Comparison of ENCODE assay signal across 18 cellular contexts in genomic region chr6:138518054-138518453, GRCh38. TPM values are rescaled to one million over a fixed set of nuclear protein-coding genes. Genes with fewer than 3 reads are reported as not detected.
A peak's percentile ranks its signal among the peaks of the same experiment; 100 is the strongest.
DNase-seq lines count a peak whose midpoint lies in the region; ATAC-seq and TF ChIP-seq lines count a peak whose summit lies in the region.
"Had no signal": no experiment of that assay in that cellular context is flagged by ENCODE, and none has a peak within 500 bp of the region (broad histone marks: within the 10 kb centered on the region; RNA-seq: fewer than 3 reads in every experiment).

No MANE protein-coding gene starts in this region.

- no peak overlapping the region for H2BK120ac ChIP-seq in IMR-90 (ENCODE audit: low read depth, low read length)

- H3K23ac ChIP-seq in IMR-90 (ENCODE audit: low read depth, low read length) = no peak overlapping the region

- TF ChIP-seq CTCF in IMR-90 (conservative IDR thresholded peaks at IDR 0.05; ENCODE audit: low read depth, low read length) = no peak
- TF ChIP-seq CTCF in suprapubic skin (IDR thresholded peaks at IDR 0.05) = no peak

- no peak overlapping the region for H3K56ac ChIP-seq in IMR-90 (ENCODE audit: extremely low read depth, insufficient read depth, low read length)

- H3K27ac ChIP-seq in IMR-90 (ENCODE audit: insufficient read depth, low read length) (no peak overlapping the region), suprapubic skin (no peak overlapping the region)
- H3K27ac ChIP-seq: C4-2B, cardiac muscle cell, neural progenitor cell, PC-9, uterus had no signal

- no peak overlapping the region for H2BK15ac ChIP-seq in IMR-90 (ENCODE audit: low read depth, low read length)

- H2BK20ac ChIP-seq in IMR-90 (ENCODE audit: low read depth, low read length) = no peak overlapping the region

- POLR2A ChIA-PET in IMR-90 (lab: Charles Lee; ENCODE audit: unreplicated experiment) = no interaction called here

- H2AK9ac ChIP-seq in IMR-90 (replicated peaks; ENCODE audit: low read depth, low read length, poor library complexity) = no peak overlapping the region

- H3K9me3 ChIP-seq in IMR-90 (ENCODE audit: control insufficient read depth, insufficient read depth, low read length) (peaks cover 2% of the 10 kb centered on the region; the same call in 1 of the 2 replicates), suprapubic skin (no peaks in the 10 kb centered on the region)
- H3K9me3 ChIP-seq: uterus had no signal

- H2BK5ac ChIP-seq in IMR-90 (ENCODE audit: low read depth, low read length, poor library complexity, severe bottlenecking) = no peak overlapping the region

- intact Hi-C loops in IMR-90 (cut with micrococcal nuclease) = loop anchor here (2.0 kb wide), 1 partner anchor 401 kb away; no protein-coding TSS in a partner anchor

- dilution Hi-C loops in IMR-90 (cut with HindIII; ENCODE audit: low sequenced_read_pairs, unreplicated experiment) = no loop called here

- H3K4me3 ChIP-seq in IMR-90 (ENCODE audit: insufficient read depth, low read depth, low read length) = no peak overlapping the region
- no peak overlapping the region for H3K4me3 ChIP-seq in suprapubic skin
- H3K4me3 ChIP-seq: cardiac muscle cell, lung, neural progenitor cell, PC-9, uterus had no signal

- peaks cover 10% of the 10 kb centered on the region for H3K9me1 ChIP-seq in IMR-90 (ENCODE audit: insufficient read depth, low read length)

- H3K4ac ChIP-seq in IMR-90 (ENCODE audit: low read depth, low read length) = no peak overlapping the region

- no peak overlapping the region for H4K8ac ChIP-seq in IMR-90 (ENCODE audit: low read depth in 2 of 2, low read length in 2 of 2)

- BruUV-seq in IMR-90 (replicated peaks; lab: Mats Ljungman, UMichigan) = no TSS peak

- H2AK5ac ChIP-seq in IMR-90 (ENCODE audit: low read depth, low read length) = 0 out of 2 replicates have a peak overlapping the region, but pooled peaks have one; percentile 23

- TF ChIP-seq EP300 in suprapubic skin (IDR thresholded peaks at IDR 0.05) = no peak

- H3K36me3 ChIP-seq in IMR-90 (ENCODE audit: control insufficient read depth, insufficient read depth, low read length) = no peaks in the 10 kb centered on the region
- no peaks in the 10 kb centered on the region for H3K36me3 ChIP-seq in suprapubic skin
- H3K36me3 ChIP-seq: cardiac muscle cell, neural progenitor cell, uterus had no signal

- H3K27me3 ChIP-seq in IMR-90 (ENCODE audit: control insufficient read depth, insufficient read depth, low read length) (no peaks in the 10 kb centered on the region), suprapubic skin (no peaks in the 10 kb centered on the region)
- H3K27me3 ChIP-seq: cardiac muscle cell, neural progenitor cell, uterus had no signal

- H3K79me1 ChIP-seq in IMR-90 (ENCODE audit: low read depth in 1 of 2, low read length in 2 of 2) = peaks cover 37 to 47% of the 10 kb centered on the region in 2 experiments

- no peak overlapping the region for H3K14ac ChIP-seq in IMR-90 (replicated peaks; ENCODE audit: low read depth, low read length)

- H3K9ac ChIP-seq in IMR-90 (ENCODE audit: low read depth, low read length) = no peak overlapping the region
- H3K9ac ChIP-seq: neural progenitor cell had no signal

- no peak overlapping the region for H4K5ac ChIP-seq in IMR-90 (ENCODE audit: low read depth, low read length)

- H3K18ac ChIP-seq in IMR-90 (ENCODE audit: low read depth, low read length) = no peak overlapping the region

- CTCF ChIA-PET in IMR-90 (lab: Yijun Ruan, JAX) = interaction anchor here (0.7 to 1.4 kb wide), 5 partner anchors 10 to 511 kb away, joined by 3 to 4 read pairs (median 3); no protein-coding TSS in a partner anchor

- H4K91ac ChIP-seq in IMR-90 (ENCODE audit: insufficient read depth, low read depth, low read length) = no peak overlapping the region

- no peak overlapping the region for H2AFZ ChIP-seq in IMR-90 (replicated peaks; ENCODE audit: low read length, poor library complexity)
- H2AFZ ChIP-seq: neural progenitor cell, PC-9 had no signal

- TF ChIP-seq POLR2A in IMR-90 (IDR thresholded peaks at IDR 0.05; ENCODE audit: low read depth, low read length) = no peak
- no peak for TF ChIP-seq POLR2A in suprapubic skin (IDR thresholded peaks at IDR 0.05)

- DNase-seq in IMR-90 (no peak), NCI-H1092 treated with DMSO at 0.1 percent for 48 hours (lab: John Stamatoyannopoulos, UW) (no peak), suprapubic skin (ENCODE audit: low spot score in 2 of 2) (no peak), COLO668 (lab: John Stamatoyannopoulos, UW; ENCODE audit: unreplicated experiment) (no peak)
- no peak for DNase-seq in stimulated activated CD8-positive, alpha-beta memory T cell treated with anti-CD3 and anti-CD28 coated beads, Interleukin-4, amount 100 ng/mL, for 48 hours
- DNase-seq: cortex of kidney, DMS 273 treated with DMSO at 0.1 percent for 48 hours, NCI-H1417 treated with DMSO at 0.1 percent for 48 hours, NCI-H2107 had no signal

- no peak overlapping the region for H3K4me2 ChIP-seq in IMR-90 (ENCODE audit: low read depth, low read length)
- H3K4me2 ChIP-seq: neural progenitor cell, PC-9 had no signal

- H4K20me1 ChIP-seq in IMR-90 (ENCODE audit: insufficient read depth, low read length) = no peaks in the 10 kb centered on the region

- H3K4me1 ChIP-seq in IMR-90 (ENCODE audit: control insufficient read depth, insufficient read depth, low read length) (no peaks in the 10 kb centered on the region), suprapubic skin (no peaks in the 10 kb centered on the region)
- H3K4me1 ChIP-seq: uterus had no signal

- in situ Hi-C loops in IMR-90 (cut with MboI; ENCODE audit: low sequenced_read_pairs) = no loop called here

- no peak for TF ChIP-seq RAD21 in IMR-90 (IDR thresholded peaks at IDR 0.05; ENCODE audit: low read length)

- ATAC-seq in GM19043 (IDR thresholded peaks at IDR 0.05; ENCODE audit: low read depth, unreplicated experiment) = peak; percentile 45
- ATAC-seq in GM21717 (IDR thresholded peaks at IDR 0.05; ENCODE audit: unreplicated experiment) = peak; percentile 20
- ATAC-seq in HG03108 (IDR thresholded peaks at IDR 0.05; ENCODE audit: unreplicated experiment) = peak; percentile 32
- no peak for ATAC-seq in IMR-90 (ENCODE audit: low read depth)

TF ChIP-seq in IMR-90, 13 proteins besides CTCF, POLR2A, EP300 and RAD21:
- TF ChIP-seq RFX5 (IDR thresholded peaks at IDR 0.05; ENCODE audit: low read depth, low read length) = no peak
- no peak for TF ChIP-seq MXI1 (IDR thresholded peaks at IDR 0.05; ENCODE audit: borderline replicate concordance, low read depth, low read length)
- no peak for TF ChIP-seq CEBPB (IDR thresholded peaks at IDR 0.05; ENCODE audit: low read depth, low read length)
TF ChIP-seq in IMR-90: peak in this region for 0.

RNA-seq across cellular contexts. Expression of gene NHSL1, which starts 18.8 kb away (rescaled TPM):
- total RNA-seq in IMR-90 (2012; rRNA removed) = 6.9 and 7.2 TPM in 2 replicates
- 5.6 and 6.0 TPM in 2 replicates for polyA plus RNA-seq in IMR-90 (2012; rRNA removed)
- polyA plus RNA-seq in IMR-90 (2012; cell fraction: cytosol; rRNA removed) = 1.7 and 2.4 TPM in 2 replicates
- polyA plus RNA-seq in IMR-90 (2012; cell fraction: nucleus; rRNA removed; ENCODE audit: low replicate concordance) = 3.7 and 6.6 TPM in 2 replicates
- total RNA-seq in suprapubic skin = 100 to 1,000 TPM in 1 of 4 donors, 10 to 100 TPM in 3; 62.6 to 105 (median 79.8) TPM
